18 cellular contexts compared by ENCODE assay signal in the genomic region with DNA sequence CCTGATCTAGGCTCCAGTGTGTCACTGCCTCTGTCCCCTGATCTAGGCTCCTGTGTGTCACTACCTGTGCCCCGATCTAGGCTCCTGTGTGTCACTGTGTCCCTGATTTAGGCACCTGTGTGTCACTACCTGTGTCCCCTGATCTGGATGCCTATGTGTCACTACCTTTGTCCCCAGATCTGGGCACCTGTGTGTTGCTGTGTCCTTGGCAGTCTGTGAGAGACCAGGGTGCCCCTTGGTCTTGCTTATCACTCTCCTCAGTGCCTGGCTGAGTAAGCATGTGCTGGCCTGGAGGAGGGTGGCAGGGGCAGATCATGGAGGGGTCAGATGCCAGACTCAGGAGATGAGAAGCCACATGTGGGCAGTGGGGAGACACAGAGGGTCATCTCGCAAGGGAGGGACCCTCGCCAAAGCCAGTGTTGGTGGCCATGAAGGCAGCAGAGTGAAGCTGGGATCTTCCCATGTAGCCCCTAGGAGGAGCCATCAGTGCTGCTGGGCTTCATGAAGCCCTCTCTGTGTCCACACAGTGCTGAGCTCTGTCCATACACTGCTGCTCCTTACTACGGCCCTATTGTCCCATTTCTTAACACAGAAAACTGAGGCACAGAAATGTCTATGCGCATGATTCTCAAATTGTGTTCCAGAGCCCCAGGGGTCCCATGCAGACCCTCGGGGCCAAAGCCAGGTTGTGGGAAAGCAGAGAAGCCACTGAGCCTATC. TPM values are rescaled to one million over a fixed set of nuclear protein-coding genes. Genes with fewer than 3 reads are reported as not detected.
DNase-seq lines count a peak whose midpoint lies in the region; ATAC-seq and TF ChIP-seq lines count a peak whose summit lies in the region.
"Had no signal": no experiment of that assay in that cellular context is flagged by ENCODE, and none has a peak within 500 bp of the region (broad histone marks: within the 10 kb centered on the region; RNA-seq: fewer than 3 reads in every experiment).

No MANE protein-coding gene starts in this region.

- no peaks in the 10 kb centered on the region for H3K79me1 ChIP-seq in IMR-90 (ENCODE audit: low read depth in 1 of 2, low read length in 2 of 2)

- dilution Hi-C loops in IMR-90 (cut with HindIII; ENCODE audit: low sequenced_read_pairs, unreplicated experiment) = no loop called here

- no peaks in the 10 kb centered on the region for H3K4me1 Mint-ChIP-seq in central memory CD8-positive, alpha-beta T cell
- peaks cover 50% of the 10 kb centered on the region for H3K4me1 Mint-ChIP-seq in nephron
- H3K4me1 Mint-ChIP-seq in stimulated activated memory B cell treated with anti-CD40 and anti-IgM and Interleukin-4, amounts not matched to agents 10 μg/mL and 1 μg/mL and 100 μg/mL, for 72 hours = peaks cover 17% of the 10 kb centered on the region
- H3K4me1 Mint-ChIP-seq: activated CD4-positive, alpha-beta T cell treated with anti-CD3 and anti-CD28 coated beads, Interleukin-2, amount 10 ng/mL, durations not matched to agents 7 days and 5 days had no signal

- H3K23ac ChIP-seq in IMR-90 (ENCODE audit: low read depth, low read length) = no peak overlapping the region

- H2BK120ac ChIP-seq in IMR-90 (ENCODE audit: low read depth, low read length) = no peak overlapping the region

- no peak overlapping the region for H3K4me3 Mint-ChIP-seq in central memory CD8-positive, alpha-beta T cell
- H3K4me3 Mint-ChIP-seq in nephron = no peak overlapping the region
- H3K4me3 Mint-ChIP-seq in stimulated activated memory B cell treated with anti-CD40 and anti-IgM and Interleukin-4, amounts not matched to agents 10 μg/mL and 1 μg/mL and 100 μg/mL, for 72 hours = no peak overlapping the region
- H3K4me3 Mint-ChIP-seq: activated CD4-positive, alpha-beta T cell treated with anti-CD3 and anti-CD28 coated beads, Interleukin-2, amount 10 ng/mL, durations not matched to agents 7 days and 5 days had no signal

- H3K36me3 ChIP-seq in IMR-90 (ENCODE audit: control insufficient read depth, insufficient read depth, low read length) = peaks cover 13% of the 10 kb centered on the region; the same call in 1 of the 2 replicates

- CTCF ChIA-PET in IMR-90 (lab: Yijun Ruan, JAX) = no interaction called here

- no peak overlapping the region for H2BK5ac ChIP-seq in IMR-90 (ENCODE audit: low read depth, low read length, poor library complexity, severe bottlenecking)

- H4K20me1 ChIP-seq in IMR-90 (ENCODE audit: insufficient read depth, low read length) = no peaks in the 10 kb centered on the region

- H2BK15ac ChIP-seq in IMR-90 (ENCODE audit: low read depth, low read length) = no peak overlapping the region

- H3K4me3 ChIP-seq in IMR-90 (ENCODE audit: insufficient read depth, low read depth, low read length) = no peak overlapping the region
- H3K4me3 ChIP-seq: lung, testis had no signal

- H4K8ac ChIP-seq in IMR-90 (ENCODE audit: low read depth in 2 of 2, low read length in 2 of 2) = no peak overlapping the region

- DNase-seq in IMR-90 = no peak
- DNase-seq in central memory CD8-positive, alpha-beta T cell (ENCODE audit: low spot score in 2 of 2) = no peak
- no peak for DNase-seq in SIG-M5 treated with dmso at 0.1 percent for 504 hours (lab: John Stamatoyannopoulos, UW; ENCODE audit: unreplicated experiment)
- DNase-seq in NCI-H1930 (lab: John Stamatoyannopoulos, UW) = no peak
- DNase-seq in LoVo (ENCODE audit: low spot score) = no peak
- DNase-seq: activated CD4-positive, alpha-beta T cell treated with anti-CD3 and anti-CD28 coated beads, Interleukin-2, amount 10 ng/mL, durations not matched to agents 7 days and 5 days; activated CD8-positive, alpha-beta memory T cell treated with anti-CD3 and anti-CD28 coated beads, Interleukin-2, amount 50 U/mL, for 4 hours; activated effector memory CD4-positive, alpha-beta T cell treated with Interleukin-2 at 50 U/mL for 16 hours; amygdala; central memory CD4-positive, alpha-beta T cell; effector memory CD4-positive, alpha-beta T cell; NCI-H1092 treated with DMSO at 0.1 percent for 48 hours; SW 1271; testis had no signal

- H3K56ac ChIP-seq in IMR-90 (ENCODE audit: extremely low read depth, insufficient read depth, low read length) = no peak overlapping the region

- BruUV-seq in IMR-90 (replicated peaks; lab: Mats Ljungman, UMichigan) = no TSS peak

- H2BK20ac ChIP-seq in IMR-90 (ENCODE audit: low read depth, low read length) = no peak overlapping the region

- no peaks in the 10 kb centered on the region for H3K9me3 Mint-ChIP-seq in central memory CD8-positive, alpha-beta T cell
- no peaks in the 10 kb centered on the region for H3K9me3 Mint-ChIP-seq in nephron
- no peaks in the 10 kb centered on the region for H3K9me3 Mint-ChIP-seq in stimulated activated memory B cell treated with anti-CD40 and anti-IgM and Interleukin-4, amounts not matched to agents 10 μg/mL and 1 μg/mL and 100 μg/mL, for 72 hours
- H3K9me3 Mint-ChIP-seq: activated CD4-positive, alpha-beta T cell treated with anti-CD3 and anti-CD28 coated beads, Interleukin-2, amount 10 ng/mL, durations not matched to agents 7 days and 5 days had no signal

- intact Hi-C loops in IMR-90 (cut with micrococcal nuclease) = no loop called here

- POLR2A ChIA-PET in IMR-90 (lab: Charles Lee; ENCODE audit: unreplicated experiment) = no interaction called here

- H3K27ac ChIP-seq in IMR-90 (ENCODE audit: insufficient read depth, low read length) = no peak overlapping the region
- H3K27ac ChIP-seq: testis had no signal

- H3K4me2 ChIP-seq in IMR-90 (ENCODE audit: low read depth, low read length) = no peak overlapping the region

- peak overlapping the region; percentile 44 for H3K27ac Mint-ChIP-seq in central memory CD8-positive, alpha-beta T cell (ENCODE audit: low read depth)
- H3K27ac Mint-ChIP-seq in nephron = peak overlapping the region; percentile 55 to 72 (median 68)
- H3K27ac Mint-ChIP-seq in stimulated activated memory B cell treated with anti-CD40 and anti-IgM and Interleukin-4, amounts not matched to agents 10 μg/mL and 1 μg/mL and 100 μg/mL, for 72 hours = peak overlapping the region; percentile 59
- H3K27ac Mint-ChIP-seq: activated CD4-positive, alpha-beta T cell treated with anti-CD3 and anti-CD28 coated beads, Interleukin-2, amount 10 ng/mL, durations not matched to agents 7 days and 5 days had no signal

- H2AFZ ChIP-seq in IMR-90 (replicated peaks; ENCODE audit: low read length, poor library complexity) = no peak overlapping the region

- H3K27me3 ChIP-seq in IMR-90 (ENCODE audit: control insufficient read depth, insufficient read depth, low read length) = no peaks in the 10 kb centered on the region
- H3K27me3 ChIP-seq: testis had no signal

- H4K91ac ChIP-seq in IMR-90 (ENCODE audit: insufficient read depth, low read depth, low read length) = no peak overlapping the region; the same call in 1 of the 2 replicates

- no peak for TF ChIP-seq CTCF in IMR-90 (conservative IDR thresholded peaks at IDR 0.05; ENCODE audit: low read depth, low read length)
- TF ChIP-seq CTCF in nephron (IDR thresholded peaks at IDR 0.05; ENCODE audit: unreplicated experiment in 3 of 3) = no peak

- peak overlapping the region; percentile 20; the same call in 1 of the 2 replicates for H2AK5ac ChIP-seq in IMR-90 (ENCODE audit: low read depth, low read length)

- in situ Hi-C loops in IMR-90 (cut with MboI; ENCODE audit: low sequenced_read_pairs) = no loop called here

- H3K9ac ChIP-seq in IMR-90 (ENCODE audit: low read depth, low read length) = no peak overlapping the region

- peaks cover 13% of the 10 kb centered on the region; the same call in 1 of the 2 replicates for H3K4me1 ChIP-seq in IMR-90 (ENCODE audit: control insufficient read depth, insufficient read depth, low read length)

- H2AK9ac ChIP-seq in IMR-90 (replicated peaks; ENCODE audit: low read depth, low read length, poor library complexity) = no peak overlapping the region

- H3K27me3 Mint-ChIP-seq in central memory CD8-positive, alpha-beta T cell = peaks cover 4% of the 10 kb centered on the region
- H3K27me3 Mint-ChIP-seq in nephron (ENCODE audit: low read depth) = no peaks in the 10 kb centered on the region
- no peaks in the 10 kb centered on the region for H3K27me3 Mint-ChIP-seq in stimulated activated memory B cell treated with anti-CD40 and anti-IgM and Interleukin-4, amounts not matched to agents 10 μg/mL and 1 μg/mL and 100 μg/mL, for 72 hours

- no peak for TF ChIP-seq RAD21 in IMR-90 (IDR thresholded peaks at IDR 0.05; ENCODE audit: low read length)

- no peak overlapping the region for H3K18ac ChIP-seq in IMR-90 (ENCODE audit: low read depth, low read length)

- TF ChIP-seq POLR2A in IMR-90 (IDR thresholded peaks at IDR 0.05; ENCODE audit: low read depth, low read length) = no peak

- H3K4ac ChIP-seq in IMR-90 (ENCODE audit: low read depth, low read length) = no peak overlapping the region

- H3K9me3 ChIP-seq in IMR-90 (ENCODE audit: control insufficient read depth, insufficient read depth, low read length) = no peaks in the 10 kb centered on the region
- H3K9me3 ChIP-seq: testis had no signal

- H4K5ac ChIP-seq in IMR-90 (ENCODE audit: low read depth, low read length) = no peak overlapping the region

- no peaks in the 10 kb centered on the region for H3K36me3 Mint-ChIP-seq in central memory CD8-positive, alpha-beta T cell (ENCODE audit: insufficient read depth)
- H3K36me3 Mint-ChIP-seq in nephron (ENCODE audit: low read depth) = no peaks in the 10 kb centered on the region
- H3K36me3 Mint-ChIP-seq in stimulated activated memory B cell treated with anti-CD40 and anti-IgM and Interleukin-4, amounts not matched to agents 10 μg/mL and 1 μg/mL and 100 μg/mL, for 72 hours = no peaks in the 10 kb centered on the region

- H3K9me1 ChIP-seq in IMR-90 (ENCODE audit: insufficient read depth, low read length) = no peaks in the 10 kb centered on the region

- 72% methylated on average over 3 of the region's 6 CpGs; no CpG with 5 or more reads in 1 of the 2 experiments for WGBS in IMR-90 (ENCODE audit: extremely low coverage in 2 of 2, insufficient read length in 1 of 2), 2 experiments

- no peak for ATAC-seq in IMR-90 (ENCODE audit: low read depth)
- no peak for ATAC-seq in central memory CD8-positive, alpha-beta T cell (replicated peaks; ENCODE audit: extremely low read depth, poor library complexity, severe bottlenecking)
- ATAC-seq in stimulated activated memory B cell treated with anti-CD40 and anti-IgM and Interleukin-4, amounts not matched to agents 10 μg/mL and 1 μg/mL and 100 μg/mL, for 72 hours = no peak
- no peak for ATAC-seq in HG03520 (IDR thresholded peaks at IDR 0.05; ENCODE audit: unreplicated experiment)

- H3K14ac ChIP-seq in IMR-90 (replicated peaks; ENCODE audit: low read depth, low read length) = no peak overlapping the region

TF ChIP-seq in IMR-90, 13 proteins besides CTCF, POLR2A, EP300 and RAD21 (continues in another document):
- TF ChIP-seq CHD1 (IDR thresholded peaks at IDR 0.05; ENCODE audit: low read depth, low read length) = no peak

RNA-seq across cellular contexts. Expression of a gene that starts 15.5 kb away (rescaled TPM):
- 1.4 and 2.0 TPM in 2 replicates for total RNA-seq in IMR-90 (2012; rRNA removed)
- 4.7 and 5.9 TPM in 2 replicates for polyA plus RNA-seq in IMR-90 (2012; rRNA removed)
- polyA plus RNA-seq in IMR-90 (2012; cell fraction: cytosol; rRNA removed) = 5.6 and 18.2 TPM in 2 replicates
- 4.1 and 7.9 TPM in 2 replicates for polyA plus RNA-seq in IMR-90 (2012; cell fraction: nucleus; rRNA removed; ENCODE audit: low replicate concordance)
- total RNA-seq: activated CD4-positive, alpha-beta T cell treated with anti-CD3 and anti-CD28 coated beads, Interleukin-2, amount 10 ng/mL, durations not matched to agents 7 days and 5 days had no signal

RNA-seq across cellular contexts. Expression of a gene that starts 21.3 kb away (rescaled TPM):
- 0.28 and 0.36 TPM in 2 replicates for total RNA-seq in IMR-90 (2012; rRNA removed)
- polyA plus RNA-seq in IMR-90 (2012; rRNA removed) = 0.10 and 0.14 TPM in 2 replicates
- 0.03 TPM in 2 replicates for polyA plus RNA-seq in IMR-90 (2012; cell fraction: cytosol; rRNA removed)
- polyA plus RNA-seq in IMR-90 (2012; cell fraction: nucleus; rRNA removed; ENCODE audit: low replicate concordance) = 0.46 and 0.58 TPM in 2 replicates
